In the genomic region with DNA sequence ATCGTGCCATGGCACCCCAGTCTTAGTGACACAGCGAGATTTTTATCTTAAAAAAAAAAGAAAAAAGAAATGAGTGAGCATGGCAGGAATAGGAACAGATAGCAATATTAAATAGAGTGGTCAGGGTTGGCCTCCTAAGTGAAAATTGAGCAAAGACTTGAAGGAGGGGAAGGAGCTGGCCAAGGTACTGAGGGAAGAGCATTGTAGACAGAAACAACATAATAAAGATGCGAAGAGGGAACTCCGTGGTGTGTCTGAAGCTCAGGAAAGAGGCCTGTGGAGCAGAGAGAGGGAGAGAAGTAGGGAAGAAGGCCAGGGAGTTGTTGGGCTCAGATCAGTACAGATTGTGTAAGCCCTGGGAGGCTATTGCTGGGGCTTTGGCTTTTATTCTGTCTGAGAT, we compare ENCODE assay signal across 4 cellular contexts.
DNase-seq lines count a peak whose midpoint lies in the region; ATAC-seq, FAIRE-seq and TF ChIP-seq lines count a peak whose summit lies in the region.
"Not testable (repeated sequence)": the region's sequence is repeated elsewhere in the genome, so short reads cannot be mapped to it uniquely, and the experiment has no call there.

No MANE protein-coding gene starts in this region.

- not testable (repeated sequence) for H3K79me2 ChIP-seq in HCT116 (ENCODE audit: insufficient read depth, low read length); K562 (ENCODE audit: control insufficient read depth, insufficient read depth, low read length)

- not testable (repeated sequence) for H3K27ac ChIP-seq in HCT116 (ENCODE audit: low read depth, low read length); HEK293 (ENCODE audit: extremely low read depth, low read depth, low read length); K562 (ENCODE audit: extremely low read depth, low read depth, low read length)

- not testable (repeated sequence) for BruUV-seq in HCT116 (replicated peaks; lab: Mats Ljungman, UMichigan); K562 (replicated peaks; lab: Mats Ljungman, UMichigan)

- RAD21 ChIA-PET in HCT116 (lab: Charles Lee; ENCODE audit: low non-redundant PET in 1 of 2, low total read pairs in 2 of 2, uncharacterized antibody in 2 of 2, unreplicated experiment in 2 of 2): not testable (repeated sequence)

- H3K4me1 ChIP-seq in HCT116 (ENCODE audit: control insufficient read depth in 1 of 2, insufficient read depth in 2 of 2, low read length in 2 of 2); HEK293 (ENCODE audit: control insufficient read depth, insufficient read depth, low read length); K562 (replicated peaks in 1 of 2; ENCODE audit: control insufficient read depth in 2 of 2, insufficient read depth in 2 of 2, low read length in 2 of 2): not testable (repeated sequence)

- not testable (repeated sequence) for H3K36me3 ChIP-seq in HCT116 (ENCODE audit: control insufficient read depth in 1 of 2, insufficient read depth in 2 of 2, low read length in 2 of 2); HEK293 (ENCODE audit: control insufficient read depth in 2 of 2, insufficient read depth in 1 of 2, low read length in 2 of 2); K562 (ENCODE audit: control insufficient read depth, insufficient read depth, low read length)

- TF ChIP-seq POLR2A in HCT116 (IDR thresholded peaks at IDR 0.05; ENCODE audit: borderline replicate concordance, extremely low read depth, insufficient read depth, insufficient read length); K562 (conservative IDR thresholded peaks at IDR 0.05): not testable (repeated sequence)

- TF ChIP-seq RAD21 in HCT116 (IDR thresholded peaks at IDR 0.05; ENCODE audit: low read depth); Ishikawa (IDR thresholded peaks at IDR 0.05; ENCODE audit: low read depth); K562 (CRISPR knock-in tag; conservative IDR thresholded peaks at IDR 0.05 in 1 of 2, IDR thresholded peaks at IDR 0.05 in 1 of 2): not testable (repeated sequence)

- not testable (repeated sequence) for ATAC-seq in HCT116, K562

- H3K9ac ChIP-seq in HCT116 (ENCODE audit: low read length); K562 (ENCODE audit: insufficient read depth in 1 of 2, low read depth in 2 of 2, low read length in 2 of 2): not testable (repeated sequence)

- in situ Hi-C loops in K562 (cut with MboI): not testable (repeated sequence)

- H3K9me2 ChIP-seq in HCT116 (ENCODE audit: insufficient read depth): not testable (repeated sequence)

- H4K20me1 ChIP-seq in HCT116 (ENCODE audit: insufficient read depth); K562 (replicated peaks; ENCODE audit: control insufficient read depth, insufficient read depth, low read length): not testable (repeated sequence)

- H3K27me3 ChIP-seq in HCT116 (ENCODE audit: insufficient read depth, low read length); K562 (ENCODE audit: control insufficient read depth in 2 of 2, insufficient read depth in 2 of 2, low read length in 2 of 2): not testable (repeated sequence)

- not testable (repeated sequence) for H3K9me3 ChIP-seq in HCT116 (ENCODE audit: control insufficient read depth in 1 of 2, insufficient read depth in 1 of 2, low read depth in 1 of 2, low read length in 2 of 2); HEK293 (ENCODE audit: control insufficient read depth, insufficient read depth, low read depth, low read length); K562 (replicated peaks; ENCODE audit: control insufficient read depth, insufficient read depth, low read depth, low read length)

- H3K4me3 ChIP-seq in HCT116 (replicated peaks in 1 of 2; ENCODE audit: low read depth in 1 of 2, low read length in 2 of 2); HEK293 (ENCODE audit: low read depth, low read length); K562: not testable (repeated sequence)

- intact Hi-C loops in HCT116 (cut with micrococcal nuclease); K562 (cut with micrococcal nuclease): not testable (repeated sequence)

- WGBS in K562 (ENCODE audit: insufficient coverage, low coverage, missing lambda C conversion rate): 15% methylated on average over 3 of the region's 4 CpGs

- not testable (repeated sequence) for H3K4me2 ChIP-seq in HCT116 (ENCODE audit: low read length); K562 (ENCODE audit: insufficient read depth, low read length)

- not testable (repeated sequence) for H3K9me1 ChIP-seq in K562 (ENCODE audit: control insufficient read depth, insufficient read depth, low read length)

- not testable (repeated sequence) for H2AFZ ChIP-seq in HCT116 (ENCODE audit: low read depth, low read length, poor library complexity, severe bottlenecking); K562 (ENCODE audit: low read depth, low read length)

- CTCF ChIA-PET in HCT116 (lab: Charles Lee); HEK293 (lab: Yijun Ruan, JAX); K562 (lab: Yijun Ruan, JAX; ENCODE audit: low intra/inter-chr PET ratio): not testable (repeated sequence)

- not testable (repeated sequence) for DNase-seq in HCT116 (ENCODE audit: low read depth, low spot score); K562 (ENCODE audit: extremely low read depth in 1 of 4, low spot score in 3 of 4)

- POLR2A ChIA-PET in HCT116 (lab: Charles Lee); HEK293 (lab: Yijun Ruan, JAX); K562 (lab: Yijun Ruan, JAX): not testable (repeated sequence)

- FAIRE-seq in K562 (lab: Jason Lieb, UNC): not testable (repeated sequence)

- not testable (repeated sequence) for TF ChIP-seq EP300 in Ishikawa (IDR thresholded peaks at IDR 0.05; ENCODE audit: borderline replicate concordance); K562 (IDR thresholded peaks at IDR 0.05; ENCODE audit: low read length)

- TF ChIP-seq CTCF in HCT116 (IDR thresholded peaks at IDR 0.05 in 2 of 3, conservative IDR thresholded peaks at IDR 0.05 in 1 of 3; ENCODE audit: borderline replicate concordance in 1 of 3, insufficient read depth in 1 of 3, low read depth in 2 of 3, low read length in 2 of 3); HEK293 (tag by site-specific recombination; IDR thresholded peaks at IDR 0.05); K562 (IDR thresholded peaks at IDR 0.05 in 2 of 3, conservative IDR thresholded peaks at IDR 0.05 in 1 of 3; ENCODE audit: insufficient read depth in 2 of 3, low read depth in 1 of 3, low read length in 3 of 3): not testable (repeated sequence)

TF ChIP-seq in K562, 482 proteins besides CTCF, POLR2A, EP300 and RAD21:
- peak; percentile 79 for TF ChIP-seq EHMT2 (IDR thresholded peaks at IDR 0.05)
